1 cellular context compared by ENCODE assay signal in the genomic region with DNA sequence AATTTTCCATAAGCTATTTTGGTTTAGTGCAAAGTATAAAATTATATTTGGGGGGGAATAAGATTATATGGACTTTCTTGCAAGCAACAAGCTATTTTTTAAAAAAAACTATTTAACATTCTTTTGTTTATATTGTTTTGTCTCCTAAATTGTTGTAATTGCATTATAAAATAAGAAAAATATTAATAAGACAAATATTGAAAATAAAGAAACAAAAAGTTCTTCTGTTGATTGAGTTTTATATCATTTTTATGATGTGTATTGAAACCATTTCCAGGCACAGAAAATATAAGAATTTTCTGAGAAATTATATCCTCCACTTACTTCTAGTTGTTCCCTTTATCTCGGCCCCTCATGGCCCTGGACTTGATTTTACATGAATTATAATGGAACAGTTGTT.
TF ChIP-seq lines count a peak whose summit lies in the region.

No MANE protein-coding gene starts in this region.

TF ChIP-seq in HepG2, 621 proteins besides CTCF, POLR2A, EP300 and RAD21:
- TF ChIP-seq MATR3 (CRISPR knock-in tag; IDR thresholded peaks at IDR 0.05), result no peak
- TF ChIP-seq HNRNPUL1 (IDR thresholded peaks at IDR 0.05; ENCODE audit: low read depth, low read length), result peak; percentile 44; the same call in 1 of the 2 replicates
- TF ChIP-seq RBFOX2 (IDR thresholded peaks at IDR 0.05; ENCODE audit: low read depth, low read length), result peak; percentile 74
- TF ChIP-seq, protein P1, sequence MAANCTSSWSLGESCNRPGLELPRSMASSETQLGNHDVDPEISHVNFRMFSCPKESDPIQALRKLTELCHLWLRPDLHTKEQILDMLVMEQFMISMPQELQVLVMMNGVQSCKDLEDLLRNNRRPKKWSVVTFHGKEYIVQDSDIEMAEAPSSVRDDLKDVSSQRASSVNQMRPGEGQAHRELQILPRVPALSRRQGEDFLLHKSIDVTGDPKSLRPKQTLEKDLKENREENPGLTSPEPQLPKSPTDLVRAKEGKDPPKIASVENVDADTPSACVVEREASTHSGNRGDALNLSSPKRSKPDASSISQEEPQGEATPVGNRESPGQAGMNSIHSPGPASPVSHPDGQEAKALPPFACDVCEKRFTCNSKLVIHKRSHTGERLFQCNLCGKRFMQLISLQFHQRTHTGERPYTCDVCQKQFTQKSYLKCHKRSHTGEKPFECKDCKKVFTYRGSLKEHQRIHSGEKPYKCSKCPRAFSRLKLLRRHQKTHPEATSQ (CRISPR knock-in tag; IDR thresholded peaks at IDR 0.05; ENCODE audit: borderline replicate concordance), result no peak
- peak; percentile 8 for TF ChIP-seq AGO2 (optimal IDR thresholded peaks at IDR 0.05; ENCODE audit: low read depth, low read length)
- peak; percentile 66; the same call in 1 of the 2 replicates for TF ChIP-seq HNRNPL (IDR thresholded peaks at IDR 0.05; ENCODE audit: low read depth, low read length)
